ENCODE assay signal across 25 cellular contexts in the genomic region with DNA sequence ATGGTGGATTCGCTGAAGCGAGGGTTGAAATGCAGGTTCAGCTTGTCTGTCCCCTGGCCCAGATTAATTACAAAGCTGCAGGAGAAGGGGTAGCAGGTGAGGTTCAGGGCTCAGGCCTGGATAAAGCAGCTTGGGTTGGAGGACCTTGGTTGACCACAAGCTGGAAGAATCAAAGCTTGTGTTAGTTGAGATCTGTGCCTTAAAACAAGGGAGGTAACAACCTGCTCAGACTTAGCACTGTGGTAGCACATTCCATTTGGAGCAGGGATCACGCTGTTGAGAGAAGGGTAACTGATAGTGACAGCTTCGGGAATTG. TPM values are rescaled to one million over a fixed set of nuclear protein-coding genes. Genes with fewer than 3 reads are reported as not detected.
DNase-seq lines count a peak whose midpoint lies in the region; ATAC-seq and TF ChIP-seq lines count a peak whose summit lies in the region.
"Had no signal": no experiment of that assay in that cellular context is flagged by ENCODE, and none has a peak within 500 bp of the region (broad histone marks: within the 10 kb centered on the region; RNA-seq: fewer than 3 reads in every experiment).

No MANE protein-coding gene starts in this region.

- H2BK5ac ChIP-seq in H9 (ENCODE audit: insufficient read length, low read length) (no peak overlapping the region), neuronal stem cell (ENCODE audit: low read length) (no peak overlapping the region)

- peaks cover 8% of the 10 kb centered on the region; the same call in 1 of the 2 replicates for H3K4me1 ChIP-seq in H9 (ENCODE audit: insufficient read depth, low read length)
- H3K4me1 ChIP-seq in neuronal stem cell (ENCODE audit: control insufficient read depth in 2 of 2, insufficient read depth in 1 of 2, low read depth in 1 of 2, low read length in 2 of 2): peaks cover 0 to 1% of the 10 kb centered on the region in 2 donors
- H3K4me1 ChIP-seq: HAP-1 had no signal

- no peak overlapping the region for H4K8ac ChIP-seq in H9 (replicated peaks; ENCODE audit: insufficient read length, low read depth, low read length)
- no peak overlapping the region for H4K8ac ChIP-seq in neuronal stem cell (ENCODE audit: low read depth, low read length)

- H2AFZ ChIP-seq in H9 (ENCODE audit: low read length): no peak overlapping the region
- no peak overlapping the region for H2AFZ ChIP-seq in neuronal stem cell (ENCODE audit: low read length)

- H3K4me3 ChIP-seq in neuronal stem cell (ENCODE audit: low read length in 2 of 2): no peak overlapping the region
- H3K4me3 ChIP-seq: HAP-1, left ventricle myocardium inferior, prostate gland had no signal

- H3K27me3 ChIP-seq in H9 (ENCODE audit: insufficient read depth, low read length): no peaks in the 10 kb centered on the region
- H3K27me3 ChIP-seq in neuronal stem cell (ENCODE audit: control insufficient read depth in 3 of 3, insufficient read depth in 3 of 3, low read depth in 1 of 3, low read length in 3 of 3): no peaks in the 10 kb centered on the region

- H2BK12ac ChIP-seq in H9 (ENCODE audit: insufficient read length, low read depth, low read length) (no peak overlapping the region), neuronal stem cell (ENCODE audit: low read length) (no peak overlapping the region)

- no peak overlapping the region for H3K14ac ChIP-seq in H9 (ENCODE audit: insufficient read depth, low read length)
- H3K14ac ChIP-seq in neuronal stem cell (ENCODE audit: low read length): no peak overlapping the region

- H3K4ac ChIP-seq in H9 (ENCODE audit: low read depth, low read length) (no peak overlapping the region), neuronal stem cell (ENCODE audit: low read length) (no peak overlapping the region)

- H3T11ph ChIP-seq in H9 (ENCODE audit: low read length): no peak overlapping the region

- peaks cover 5 to 38% of the 10 kb centered on the region in 2 donors for H3K36me3 ChIP-seq in neuronal stem cell (replicated peaks in 1 of 2; ENCODE audit: control insufficient read depth in 2 of 2, insufficient read depth in 2 of 2, low read length in 2 of 2)
- H3K36me3 ChIP-seq: prostate gland had no signal

- H3K27me3 Mint-ChIP-seq in H9 (ENCODE audit: low read depth) (peaks cover 3% of the 10 kb centered on the region), chondrocyte (ENCODE audit: low read depth) (no peaks in the 10 kb centered on the region)

- no peak overlapping the region; a peak in 1 of 7 replicates for H3K27ac Mint-ChIP-seq in H9
- peak overlapping the region; percentile 41 for H3K27ac Mint-ChIP-seq in chondrocyte (ENCODE audit: unreplicated experiment)
- H3K27ac Mint-ChIP-seq: activated B cell treated with CpG ODN at 0.5 μM for 24 hours; activated CD8-positive, alpha-beta memory T cell treated with anti-CD3 and anti-CD28 coated beads, Interleukin-2, amount 10 ng/mL, durations not matched to agents 7 days and 5 days; naive thymus-derived CD4-positive, alpha-beta T cell; stimulated activated naive B cell treated with anti-CD40 and anti-IgM and Interleukin-4, amounts not matched to agents 10 μg/mL and 1 μg/mL and 100 μg/mL, for 72 hours; T-helper 1 cell treated with Interleukin-12 subunit alpha and Interleukin-12 subunit beta and Interleukin-4 antibody, amounts not matched to agents 30 μg/mL and 1 μg/mL, for 36 hours had no signal

- WGBS in H9 (ENCODE audit: extremely low coverage, insufficient read length, low lambda C conversion rate): no CpG with 5 or more reads among the region's 4 CpGs
- no CpG with 5 or more reads among the region's 4 CpGs for WGBS in neuronal stem cell (ENCODE audit: extremely low coverage in 2 of 2, insufficient read length in 2 of 2, insufficient replicate concordance in 1 of 2), 2 donors

- no peaks in the 10 kb centered on the region; a peak in 1 of 5 replicates for H3K9me3 Mint-ChIP-seq in H9
- no peaks in the 10 kb centered on the region for H3K9me3 Mint-ChIP-seq in chondrocyte (ENCODE audit: low read depth)
- H3K9me3 Mint-ChIP-seq: activated B cell treated with CpG ODN at 0.5 μM for 24 hours; stimulated activated naive B cell treated with anti-CD40 and anti-IgM and Interleukin-4, amounts not matched to agents 10 μg/mL and 1 μg/mL and 100 μg/mL, for 72 hours; T-helper 1 cell treated with Interleukin-12 subunit alpha and Interleukin-12 subunit beta and Interleukin-4 antibody, amounts not matched to agents 30 μg/mL and 1 μg/mL, for 36 hours had no signal

- H2BK120ac ChIP-seq in H9 (ENCODE audit: low read depth, low read length, poor library complexity, severe bottlenecking) (no peak overlapping the region), neuronal stem cell (ENCODE audit: low read depth, low read length) (no peak overlapping the region)

- H3K79me2 ChIP-seq in H9 (ENCODE audit: insufficient read depth, low read length): no peaks in the 10 kb centered on the region

- H2AK5ac ChIP-seq in H9 (ENCODE audit: insufficient read length, low read length) (no peak overlapping the region), neuronal stem cell (ENCODE audit: low read depth, low read length) (peak overlapping the region; percentile 51)

- no peak for TF ChIP-seq CTCF in H9 (conservative IDR thresholded peaks at IDR 0.05)
- no peak for TF ChIP-seq CTCF in chondrocyte (IDR thresholded peaks at IDR 0.05)

- no peak overlapping the region for H2BK20ac ChIP-seq in H9 (ENCODE audit: low read depth, low read length, poor library complexity, severe bottlenecking)

- ATAC-seq in HG03097 (IDR thresholded peaks at IDR 0.05; ENCODE audit: low FRiP score, unreplicated experiment) (no peak), HG03342 (IDR thresholded peaks at IDR 0.05; ENCODE audit: unreplicated experiment) (no peak)
- ATAC-seq: activated CD8-positive, alpha-beta memory T cell treated with anti-CD3 and anti-CD28 coated beads, Interleukin-2, amount 10 ng/mL, durations not matched to agents 7 days and 5 days; naive thymus-derived CD4-positive, alpha-beta T cell; stimulated activated naive B cell treated with anti-CD40 and anti-IgM and Interleukin-4, amounts not matched to agents 10 μg/mL and 1 μg/mL and 100 μg/mL, for 72 hours had no signal

- H3K4me2 ChIP-seq in H9 (ENCODE audit: insufficient read depth, insufficient read length, low read length) (no peak overlapping the region), neuronal stem cell (ENCODE audit: insufficient read depth, low read length, poor library complexity, severe bottlenecking) (no peak overlapping the region)

- H3K4me3 Mint-ChIP-seq in H9: no peak overlapping the region
- H3K4me3 Mint-ChIP-seq in chondrocyte (ENCODE audit: unreplicated experiment): no peak overlapping the region
- H3K4me3 Mint-ChIP-seq: activated B cell treated with CpG ODN at 0.5 μM for 24 hours; activated CD8-positive, alpha-beta memory T cell treated with anti-CD3 and anti-CD28 coated beads, Interleukin-2, amount 10 ng/mL, durations not matched to agents 7 days and 5 days; CD14-positive monocyte; naive thymus-derived CD4-positive, alpha-beta T cell; stimulated activated naive B cell treated with anti-CD40 and anti-IgM and Interleukin-4, amounts not matched to agents 10 μg/mL and 1 μg/mL and 100 μg/mL, for 72 hours; T-helper 1 cell treated with Interleukin-12 subunit alpha and Interleukin-12 subunit beta and Interleukin-4 antibody, amounts not matched to agents 30 μg/mL and 1 μg/mL, for 36 hours had no signal

- H3K36me3 Mint-ChIP-seq in H9 (ENCODE audit: insufficient read depth in 1 of 3, low read depth in 3 of 3): peaks cover 0 to 12% (median 0%) of the 10 kb centered on the region in 3 experiments; a peak in 4 of 7 replicates
- H3K36me3 Mint-ChIP-seq in chondrocyte (ENCODE audit: low read depth): peaks cover 20% of the 10 kb centered on the region
- H3K36me3 Mint-ChIP-seq: activated CD8-positive, alpha-beta memory T cell treated with anti-CD3 and anti-CD28 coated beads, Interleukin-2, amount 10 ng/mL, durations not matched to agents 7 days and 5 days; naive thymus-derived CD4-positive, alpha-beta T cell; stimulated activated naive B cell treated with anti-CD40 and anti-IgM and Interleukin-4, amounts not matched to agents 10 μg/mL and 1 μg/mL and 100 μg/mL, for 72 hours had no signal

- H3K27ac ChIP-seq in H9 (ENCODE audit: insufficient read length, low read depth, low read length) (no peak overlapping the region), neuronal stem cell (replicated peaks; ENCODE audit: low read length) (no peak overlapping the region)
- H3K27ac ChIP-seq: prostate gland had no signal

- no peak overlapping the region for H3K18ac ChIP-seq in H9 (ENCODE audit: insufficient read length, low read depth, low read length)
- no peak overlapping the region for H3K18ac ChIP-seq in neuronal stem cell (ENCODE audit: low read length)

- peaks cover 22 to 27% of the 10 kb centered on the region in 2 experiments for H3K4me1 Mint-ChIP-seq in H9
- peaks cover 39% of the 10 kb centered on the region for H3K4me1 Mint-ChIP-seq in chondrocyte (ENCODE audit: low read depth)

- H3K79me1 ChIP-seq in H9 (ENCODE audit: insufficient read depth, low read depth, low read length, poor library complexity, severe bottlenecking) (no peaks in the 10 kb centered on the region), neuronal stem cell (ENCODE audit: low read depth, low read length) (peaks cover 2% of the 10 kb centered on the region)

- H3K23ac ChIP-seq in H9 (ENCODE audit: insufficient read length, low read depth, low read length): no peak overlapping the region
- H3K23ac ChIP-seq in neuronal stem cell (ENCODE audit: low read depth, low read length, poor library complexity): no peak overlapping the region

- H2BK15ac ChIP-seq in H9 (ENCODE audit: low read depth, low read length): no peak overlapping the region
- H2BK15ac ChIP-seq in neuronal stem cell (ENCODE audit: low read length): no peak overlapping the region

- no peaks in the 10 kb centered on the region for H4K20me1 ChIP-seq in H9 (ENCODE audit: control insufficient read depth, insufficient read depth, insufficient read length)

- DNase-seq in H9 (peak; percentile 26), chondrocyte (ENCODE audit: low spot score) (no peak), neuronal stem cell (ENCODE audit: low spot score) (no peak), middle frontal gyrus (ENCODE audit: extremely low spot score, low spot score) (no peak)
- DNase-seq: activated B cell treated with CpG ODN at 0.5 μM for 24 hours; activated CD8-positive, alpha-beta memory T cell treated with anti-CD3 and anti-CD28 coated beads, Interleukin-2, amount 10 ng/mL, durations not matched to agents 7 days and 5 days; activated effector memory CD4-positive, alpha-beta T cell treated with anti-CD3 and anti-CD28 coated beads, Interleukin-2, amount 50 U/mL, for 16 hours; amniotic stem cell; cortex of kidney; DMS79; erythroblast; left ventricle myocardium inferior; naive thymus-derived CD4-positive, alpha-beta T cell; NCI-H187 treated with DMSO at 0.1 percent for 48 hours; NCI-H446 treated with DMSO at 0.1 percent for 48 hours; Right ventricle myocardium superior; stimulated activated CD4-positive, alpha-beta T cell treated with anti-CD3 and anti-CD28 coated beads, Interleukin-12 subunit alpha, Interleukin-12 subunit beta, amount 100 ng/mL, for 4 hours; stimulated activated naive B cell treated with anti-CD40 and anti-IgM and Interleukin-4, amounts not matched to agents 10 μg/mL and 1 μg/mL and 100 μg/mL, for 72 hours had no signal

- H3K9ac ChIP-seq in H9 (ENCODE audit: extremely low read depth, insufficient read length, low read length): no peak overlapping the region
- no peak overlapping the region for H3K9ac ChIP-seq in neuronal stem cell (ENCODE audit: low read depth, low read length, poor library complexity)

- no peak overlapping the region for H3K56ac ChIP-seq in H9 (ENCODE audit: insufficient read length, low read depth, low read length)

- no peaks in the 10 kb centered on the region for H3K23me2 ChIP-seq in H9 (ENCODE audit: insufficient read length, low read depth, low read length, poor library complexity, severe bottlenecking)

- no peaks in the 10 kb centered on the region for H3K9me3 ChIP-seq in H9 (ENCODE audit: control insufficient read depth, low read depth, low read length)
- no peaks in the 10 kb centered on the region for H3K9me3 ChIP-seq in neuronal stem cell (replicated peaks in 1 of 2; ENCODE audit: control insufficient read depth in 2 of 2, insufficient read depth in 1 of 2, low read depth in 1 of 2, low read length in 2 of 2)
- H3K9me3 ChIP-seq: HAP-1, left ventricle myocardium inferior, prostate gland had no signal

- H4K91ac ChIP-seq in H9 (ENCODE audit: insufficient read length, low read depth, low read length) (no peak overlapping the region), neuronal stem cell (ENCODE audit: low read depth, low read length, poor library complexity) (no peak overlapping the region)

- H4K5ac ChIP-seq in H9 (ENCODE audit: insufficient read length, low read depth, low read length): no peak overlapping the region

RNA-seq across cellular contexts. Expression of a gene that starts 9.3 kb away (rescaled TPM):
- total RNA-seq in H9 (2021) (not detected in 2 replicates), chondrocyte (not detected in 3 replicates)
- polyA plus RNA-seq in neuronal stem cell (2013, experiment 1 of 2): not detected
- not detected for polyA plus RNA-seq in neuronal stem cell (2013, experiment 2 of 2)
- total RNA-seq: A673; activated B cell treated with CpG ODN at 0.5 μM for 24 hours; activated CD8-positive, alpha-beta memory T cell treated with anti-CD3 and anti-CD28 coated beads, Interleukin-2, amount 10 ng/mL, durations not matched to agents 7 days and 5 days; left ventricle myocardium inferior; prostate gland; Right ventricle myocardium superior had no signal

RNA-seq across cellular contexts. Expression of a gene that starts 10.3 kb away (rescaled TPM):
- total RNA-seq in H9 (2021) (23.0 and 24.3 TPM in 2 replicates), chondrocyte (155 to 167 TPM (median 156 TPM) in 3 replicates)
- polyA plus RNA-seq in neuronal stem cell (2013, experiment 1 of 2): 16.9 TPM
- 16.2 TPM for polyA plus RNA-seq in neuronal stem cell (2013, experiment 2 of 2)
- total RNA-seq: activated B cell treated with CpG ODN at 0.5 μM for 24 hours had no signal
- polyA plus RNA-seq: naive thymus-derived CD4-positive, alpha-beta T cell had no signal

RNA-seq across cellular contexts. Expression of a gene that starts 38.0 kb away (rescaled TPM):
- 56.0 and 61.7 TPM in 2 replicates for total RNA-seq in H9 (2021)
- 32.0 to 35.9 TPM (median 34.8 TPM) in 3 replicates for total RNA-seq in chondrocyte
- polyA plus RNA-seq in neuronal stem cell (2013, experiment 1 of 2): 32.1 TPM
- polyA plus RNA-seq in neuronal stem cell (2013, experiment 2 of 2): 31.4 TPM

RNA-seq across cellular contexts. Expression of a gene that starts 51.4 kb away (rescaled TPM):
- total RNA-seq in H9 (2021): 17.1 and 17.7 TPM in 2 replicates
- 7.0 to 14.2 TPM (median 13.5 TPM) in 3 replicates for total RNA-seq in chondrocyte
- polyA plus RNA-seq in neuronal stem cell (2013, experiment 1 of 2): 4.2 TPM
- polyA plus RNA-seq in neuronal stem cell (2013, experiment 2 of 2): 4.3 TPM
- total RNA-seq: activated B cell treated with CpG ODN at 0.5 μM for 24 hours had no signal
- polyA plus RNA-seq: CD14-positive monocyte had no signal
